Comparison of ENCODE assay signal across 22 cellular contexts in the genomic region with DNA sequence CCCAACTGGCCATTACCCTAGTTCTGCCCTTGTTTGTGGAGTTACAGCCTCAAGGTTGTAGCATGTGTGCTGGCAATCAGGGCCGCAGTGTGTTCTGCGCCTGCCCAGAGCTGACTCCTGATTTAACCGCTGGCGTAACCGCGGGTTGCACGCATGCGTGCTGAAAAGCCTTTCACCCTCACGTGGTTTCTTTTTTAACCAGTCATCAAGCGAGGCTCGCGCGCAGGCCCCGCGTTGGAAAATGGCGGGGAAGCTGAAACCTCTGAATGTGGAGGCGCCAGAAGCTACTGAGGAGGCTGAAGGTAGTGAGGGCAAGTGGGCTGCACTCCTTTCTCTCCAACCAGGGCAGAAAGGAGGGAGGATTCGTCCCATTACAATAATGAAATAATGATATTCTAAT. TPM values are rescaled to one million over a fixed set of nuclear protein-coding genes. Genes with fewer than 3 reads are reported as not detected.
"Had no signal": no experiment of that assay in that cellular context is flagged by ENCODE, and none has a peak within 500 bp of the region (broad histone marks: within the 10 kb centered on the region; RNA-seq: fewer than 3 reads in every experiment).

A gene with protein sequence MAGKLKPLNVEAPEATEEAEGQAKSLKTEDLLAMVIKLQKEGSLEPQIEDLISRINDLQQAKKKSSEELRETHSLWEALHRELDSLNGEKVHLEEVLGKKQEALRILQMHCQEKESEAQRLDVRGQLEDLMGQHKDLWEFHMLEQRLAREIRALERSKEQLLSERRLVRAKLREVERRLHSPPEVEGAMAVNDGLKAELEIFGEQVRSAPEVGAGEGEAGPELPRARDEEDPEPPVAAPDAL (plus strand): TSS at position 198 of the 400 bp plus-strand sequence. CDS start 44 bp downstream, at position 242.

- H3K4me1 Mint-ChIP-seq: neural progenitor cell had no signal

- H3K36me3 ChIP-seq: neural progenitor cell had no signal

- H3K27ac ChIP-seq: esophagus muscularis mucosa, gastrocnemius medialis, heart left ventricle, neural progenitor cell, upper lobe of left lung had no signal

- H3K27ac Mint-ChIP-seq: activated B cell treated with CpG ODN at 0.5 μM for 24 hours; activated CD4-positive, alpha-beta memory T cell treated with anti-CD3 and anti-CD28 coated beads, Interleukin-2, amount 10 ng/mL, durations not matched to agents 7 days and 5 days; brain; neural progenitor cell; stimulated activated naive B cell treated with anti-CD40 and anti-IgM and Interleukin-4, amounts not matched to agents 10 μg/mL and 1 μg/mL and 100 μg/mL, for 72 hours; T-helper 17 cell had no signal

- H3K27me3 ChIP-seq: esophagus muscularis mucosa, gastrocnemius medialis, heart left ventricle, neural progenitor cell, upper lobe of left lung had no signal

- H3K4me1 ChIP-seq: esophagus muscularis mucosa, gastrocnemius medialis, heart left ventricle, neural progenitor cell had no signal

- H3K9me3 Mint-ChIP-seq: activated B cell treated with CpG ODN at 0.5 μM for 24 hours; activated CD4-positive, alpha-beta memory T cell treated with anti-CD3 and anti-CD28 coated beads, Interleukin-2, amount 10 ng/mL, durations not matched to agents 7 days and 5 days; brain; neural progenitor cell; stimulated activated naive B cell treated with anti-CD40 and anti-IgM and Interleukin-4, amounts not matched to agents 10 μg/mL and 1 μg/mL and 100 μg/mL, for 72 hours had no signal

- H3K4me3 Mint-ChIP-seq: activated B cell treated with CpG ODN at 0.5 μM for 24 hours; activated CD4-positive, alpha-beta memory T cell treated with anti-CD3 and anti-CD28 coated beads, Interleukin-2, amount 10 ng/mL, durations not matched to agents 7 days and 5 days; brain; neural progenitor cell; stimulated activated naive B cell treated with anti-CD40 and anti-IgM and Interleukin-4, amounts not matched to agents 10 μg/mL and 1 μg/mL and 100 μg/mL, for 72 hours; T-helper 17 cell had no signal

- H3K9ac ChIP-seq: neural progenitor cell had no signal

- H3K4me2 ChIP-seq: neural progenitor cell had no signal

- H3K27me3 Mint-ChIP-seq: activated B cell treated with CpG ODN at 0.5 μM for 24 hours; activated CD4-positive, alpha-beta memory T cell treated with anti-CD3 and anti-CD28 coated beads, Interleukin-2, amount 10 ng/mL, durations not matched to agents 7 days and 5 days; stimulated activated naive B cell treated with anti-CD40 and anti-IgM and Interleukin-4, amounts not matched to agents 10 μg/mL and 1 μg/mL and 100 μg/mL, for 72 hours; T-helper 17 cell had no signal

- H2AFZ ChIP-seq: neural progenitor cell had no signal

- H3K4me3 ChIP-seq: esophagus muscularis mucosa, gastrocnemius medialis, heart left ventricle, mucosa of descending colon, neural progenitor cell, upper lobe of left lung had no signal

- ATAC-seq: gastrocnemius medialis; mucosa of descending colon; stimulated activated naive B cell treated with anti-CD40 and anti-IgM and Interleukin-4, amounts not matched to agents 10 μg/mL and 1 μg/mL and 100 μg/mL, for 72 hours; T-helper 17 cell had no signal

- DNase-seq: activated B cell treated with CpG ODN at 0.5 μM for 24 hours; activated CD4-positive, alpha-beta memory T cell treated with anti-CD3 and anti-CD28 coated beads, Interleukin-2, amount 10 ng/mL, durations not matched to agents 7 days and 5 days; activated CD4-positive, alpha-beta T cell treated with anti-CD3 and anti-CD28 coated beads for 4 hours; activated effector memory CD4-positive, alpha-beta T cell treated with anti-CD3 and anti-CD28 coated beads, Interleukin-2, amount 50 U/mL, for 16 hours; activated naive CD4-positive, alpha-beta T cell treated with anti-CD3 and anti-CD28 coated beads, Interleukin-2, amount 50 U/mL, for 16 hours; aorta; caudate nucleus; effector memory CD4-positive, alpha-beta T cell; gastrocnemius medialis; heart left ventricle; mesenchymal stem cell; mucosa of descending colon; posterior cingulate gyrus; stimulated activated CD4-positive, alpha-beta T cell treated with anti-CD3 and anti-CD28 coated beads, Interleukin-2, amount 100 ng/mL, for 48 hours; stimulated activated CD8-positive, alpha-beta memory T cell treated with anti-CD3 and anti-CD28 coated beads, Interleukin-4, amount 100 ng/mL, for 48 hours; stimulated activated naive B cell treated with anti-CD40 and anti-IgM and Interleukin-4, amounts not matched to agents 10 μg/mL and 1 μg/mL and 100 μg/mL, for 72 hours; T-helper 17 cell had no signal

- H3K9me3 ChIP-seq: esophagus muscularis mucosa, gastrocnemius medialis, heart left ventricle, mucosa of descending colon, upper lobe of left lung had no signal

RNA-seq across cellular contexts. Expression of the gene that starts here (rescaled TPM):
- total RNA-seq: gastrocnemius medialis, liver had no signal
